In the genomic region with DNA sequence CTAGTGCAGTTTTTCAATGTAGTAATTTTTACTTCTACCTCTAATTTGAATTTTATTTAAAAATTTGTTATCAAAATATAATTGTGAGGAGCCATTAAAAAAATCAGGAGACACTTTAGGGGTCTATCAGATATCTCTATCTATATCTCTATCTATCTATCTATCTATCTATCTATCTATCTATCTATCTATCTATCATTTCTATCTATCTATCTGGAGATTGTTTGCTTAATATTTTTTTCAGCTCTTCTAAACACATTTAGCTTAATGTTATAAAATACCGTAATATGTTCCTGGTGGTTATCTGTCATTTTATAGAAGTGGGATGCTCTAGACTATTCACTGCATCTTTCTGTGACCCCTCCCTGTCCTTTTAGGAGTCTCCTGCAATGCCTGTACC, we compare ENCODE assay signal across 29 cellular contexts.
"Had no signal": no experiment of that assay in that cellular context is flagged by ENCODE, and none has a peak within 500 bp of the region (broad histone marks: within the 10 kb centered on the region; RNA-seq: fewer than 3 reads in every experiment).

No MANE protein-coding gene starts in this region.

- H3K36me3 ChIP-seq: stomach, suprapubic skin, thoracic aorta, thyroid gland, tibial artery, tibial nerve, transverse colon, upper lobe of left lung, upper lobe of right lung, uterus, vagina had no signal

- H3K27me3 ChIP-seq: stomach, suprapubic skin, testis, thyroid gland, tibial artery, tibial nerve, transverse colon, upper lobe of left lung, upper lobe of right lung, uterus, vagina had no signal

- H3K4me3 ChIP-seq: stomach, suprapubic skin, testis, thoracic aorta, thyroid gland, tibial artery, tibial nerve, transverse colon, upper lobe of left lung, upper lobe of right lung, uterus, vagina had no signal

- H3K4me3 Mint-ChIP-seq: stimulated activated effector memory CD8-positive, alpha-beta T cell treated with anti-CD3 and anti-CD28 coated beads, Interleukin-12 subunit alpha, Interleukin-12 subunit beta, amount 100 ng/mL, for 72 hours; stimulated activated memory B cell treated with anti-CD40 and anti-IgM and Interleukin-4, amounts not matched to agents 10 μg/mL and 1 μg/mL and 100 μg/mL, for 72 hours; stimulated activated naive B cell treated with anti-CD40 and anti-IgM and Interleukin-4, amounts not matched to agents 10 μg/mL and 1 μg/mL and 100 μg/mL, for 72 hours; stimulated activated naive CD8-positive, alpha-beta T cell treated with anti-CD3 and anti-CD28 coated beads, Interleukin-15, amount 100 ng/mL, for 72 hours; stimulated activated naive CD8-positive, alpha-beta T cell treated with anti-CD3 and anti-CD28 coated beads, Interleukin-15, Interleukin-2, amounts not matched to agents 100 ng/mL and 50 ng/mL, for 24 hours; type B pancreatic cell had no signal

- H3K27ac Mint-ChIP-seq: stimulated activated effector memory CD8-positive, alpha-beta T cell treated with anti-CD3 and anti-CD28 coated beads, Interleukin-12 subunit alpha, Interleukin-12 subunit beta, amount 100 ng/mL, for 72 hours; stimulated activated memory B cell treated with anti-CD40 and anti-IgM and Interleukin-4, amounts not matched to agents 10 μg/mL and 1 μg/mL and 100 μg/mL, for 72 hours; stimulated activated naive B cell treated with anti-CD40 and anti-IgM and Interleukin-4, amounts not matched to agents 10 μg/mL and 1 μg/mL and 100 μg/mL, for 72 hours; stimulated activated naive CD8-positive, alpha-beta T cell treated with anti-CD3 and anti-CD28 coated beads, Interleukin-15, amount 100 ng/mL, for 72 hours; stimulated activated naive CD8-positive, alpha-beta T cell treated with anti-CD3 and anti-CD28 coated beads, Interleukin-15, Interleukin-2, amounts not matched to agents 100 ng/mL and 50 ng/mL, for 24 hours; type B pancreatic cell had no signal

- H3K36me3 Mint-ChIP-seq: stimulated activated effector memory CD8-positive, alpha-beta T cell treated with anti-CD3 and anti-CD28 coated beads, Interleukin-12 subunit alpha, Interleukin-12 subunit beta, amount 100 ng/mL, for 72 hours; stimulated activated memory B cell treated with anti-CD40 and anti-IgM and Interleukin-4, amounts not matched to agents 10 μg/mL and 1 μg/mL and 100 μg/mL, for 72 hours; stimulated activated naive B cell treated with anti-CD40 and anti-IgM and Interleukin-4, amounts not matched to agents 10 μg/mL and 1 μg/mL and 100 μg/mL, for 72 hours; type B pancreatic cell had no signal

- FAIRE-seq: urothelium cell line had no signal

- H3K27ac ChIP-seq: stomach, suprapubic skin, testis, thoracic aorta, thyroid gland, tibial artery, tibial nerve, transverse colon, upper lobe of left lung, upper lobe of right lung, vagina had no signal

- H3K9me3 Mint-ChIP-seq: stimulated activated effector memory CD8-positive, alpha-beta T cell treated with anti-CD3 and anti-CD28 coated beads, Interleukin-12 subunit alpha, Interleukin-12 subunit beta, amount 100 ng/mL, for 72 hours had no signal

- H3K4me1 Mint-ChIP-seq: stimulated activated effector memory CD8-positive, alpha-beta T cell treated with anti-CD3 and anti-CD28 coated beads, Interleukin-12 subunit alpha, Interleukin-12 subunit beta, amount 100 ng/mL, for 72 hours; stimulated activated memory B cell treated with anti-CD40 and anti-IgM and Interleukin-4, amounts not matched to agents 10 μg/mL and 1 μg/mL and 100 μg/mL, for 72 hours; stimulated activated naive B cell treated with anti-CD40 and anti-IgM and Interleukin-4, amounts not matched to agents 10 μg/mL and 1 μg/mL and 100 μg/mL, for 72 hours; stimulated activated naive CD8-positive, alpha-beta T cell treated with anti-CD3 and anti-CD28 coated beads, Interleukin-15, amount 100 ng/mL, for 72 hours had no signal

- DNase-seq: stimulated activated CD4-positive, alpha-beta T cell treated with anti-CD3 and anti-CD28 coated beads, Interleukin-2, amount 100 ng/mL, for 48 hours; stimulated activated CD4-positive, alpha-beta T cell treated with anti-CD3 and anti-CD28 coated beads, Interleukin-4, amount 100 ng/mL, for 1 hour; stimulated activated CD4-positive, alpha-beta T cell treated with anti-CD3 and anti-CD28 coated beads, Interleukin-4, amount 100 ng/mL, for 24 hours; stimulated activated CD4-positive, alpha-beta T cell treated with anti-CD3 and anti-CD28 coated beads, Interleukin-4, amount 100 ng/mL, for 4 hours; stimulated activated CD8-positive, alpha-beta memory T cell treated with anti-CD3 and anti-CD28 coated beads, Interleukin-4, amount 100 ng/mL, for 48 hours; stimulated activated naive B cell treated with anti-CD40 and anti-IgM and Interleukin-4, amounts not matched to agents 10 μg/mL and 1 μg/mL and 100 μg/mL, for 72 hours; stimulated activated naive CD4-positive, alpha-beta T cell; stimulated activated naive CD4-positive, alpha-beta T cell treated with Interleukin-2 at 50 U/mL for 16 hours; stimulated activated naive CD8-positive, alpha-beta T cell treated with anti-CD3 and anti-CD28 coated beads, Interleukin-15, amount 100 ng/mL, for 72 hours; stimulated activated naive CD8-positive, alpha-beta T cell treated with anti-CD3 and anti-CD28 coated beads, Interleukin-15, Interleukin-2, amounts not matched to agents 100 U/mL and 50 U/mL, for 24 hours; stomach; substantia nigra; testis; thyroid gland; tibial artery; transverse colon; trophoblast cell; upper lobe of left lung; upper lobe of right lung; uterus had no signal

- H3K9me3 ChIP-seq: stomach, suprapubic skin, testis, thyroid gland, tibial artery, tibial nerve, transverse colon, upper lobe of left lung, upper lobe of right lung, uterus, vagina had no signal

- H3K27me3 Mint-ChIP-seq: stimulated activated naive CD8-positive, alpha-beta T cell treated with anti-CD3 and anti-CD28 coated beads, Interleukin-15, amount 100 ng/mL, for 72 hours; type B pancreatic cell had no signal

- H3K4me1 ChIP-seq: stomach, testis, thyroid gland, tibial artery, upper lobe of left lung, upper lobe of right lung, uterus had no signal

- ATAC-seq: stimulated activated effector memory CD8-positive, alpha-beta T cell treated with anti-CD3 and anti-CD28 coated beads, Interleukin-12 subunit alpha, Interleukin-12 subunit beta, amount 100 ng/mL, for 72 hours; stimulated activated memory B cell treated with anti-CD40 and anti-IgM and Interleukin-4, amounts not matched to agents 10 μg/mL and 1 μg/mL and 100 μg/mL, for 72 hours; stimulated activated naive B cell treated with anti-CD40 and anti-IgM and Interleukin-4, amounts not matched to agents 10 μg/mL and 1 μg/mL and 100 μg/mL, for 72 hours; stimulated activated naive CD8-positive, alpha-beta T cell treated with anti-CD3 and anti-CD28 coated beads, Interleukin-15, amount 100 ng/mL, for 72 hours; stimulated activated naive CD8-positive, alpha-beta T cell treated with anti-CD3 and anti-CD28 coated beads, Interleukin-15, Interleukin-2, amounts not matched to agents 100 U/mL and 50 U/mL, for 24 hours; upper lobe of right lung had no signal
